27 cellular contexts compared by ENCODE assay signal in the genomic region with DNA sequence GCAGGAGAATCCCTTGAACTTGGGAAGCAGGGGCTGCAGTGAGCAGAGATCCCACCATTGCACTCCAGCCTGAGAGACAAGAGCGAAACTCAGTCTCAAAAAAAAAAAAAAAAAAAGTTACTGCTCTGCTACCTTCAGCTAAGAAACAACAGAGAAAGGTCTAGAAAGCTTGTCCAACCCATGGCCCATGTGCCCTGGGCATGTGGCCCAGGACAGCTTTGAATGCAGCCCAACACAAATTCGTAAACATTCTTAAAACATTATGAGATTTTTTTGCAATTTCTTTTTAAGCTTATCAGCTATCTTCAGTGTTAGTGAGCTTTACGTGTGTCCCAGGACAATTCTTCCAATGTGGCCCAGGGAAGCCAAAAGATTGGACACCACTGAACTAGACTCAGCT.
"Had no signal": no experiment of that assay in that cellular context is flagged by ENCODE, and none has a peak within 500 bp of the region (broad histone marks: within the 10 kb centered on the region; RNA-seq: fewer than 3 reads in every experiment).

No MANE protein-coding gene starts in this region.

- DNase-seq: cortex of kidney; effector memory CD8-positive, alpha-beta T cell; left colon; left ventricle myocardium inferior; mucosa of descending colon; naive B cell; pancreas; retina; stimulated activated CD4-positive, alpha-beta T cell treated with anti-CD3 and anti-CD28 coated beads, Interleukin-12 subunit alpha, Interleukin-12 subunit beta, amount 100 ng/mL, for 4 hours; stimulated activated CD4-positive, alpha-beta T cell treated with anti-CD3 and anti-CD28 coated beads, Interleukin-1b, Interleukin-23, amount 100 ng/mL, for 48 hours; stimulated activated CD4-positive, alpha-beta T cell treated with anti-CD3 and anti-CD28 coated beads, Interleukin-4, amount 100 ng/mL, for 1 hour; stimulated activated CD8-positive, alpha-beta memory T cell treated with anti-CD3 and anti-CD28 coated beads, Interleukin-4, amount 100 ng/mL, for 48 hours; stimulated activated naive CD4-positive, alpha-beta T cell; stimulated activated naive CD8-positive, alpha-beta T cell treated with anti-CD3 and anti-CD28 coated beads, Interleukin-15, amount 100 ng/mL, for 72 hours; transverse colon; upper lobe of right lung; uterus had no signal

- H3K4me1 Mint-ChIP-seq: memory B cell; naive B cell; stimulated activated naive CD8-positive, alpha-beta T cell treated with anti-CD3 and anti-CD28 coated beads, Interleukin-15, amount 100 ng/mL, for 72 hours had no signal

- H3K27me3 ChIP-seq: neutrophil, pancreas, suprapubic skin, transverse colon, upper lobe of right lung, uterus had no signal

- H3K36me3 Mint-ChIP-seq: memory B cell, mesothelial cell of epicardium, naive B cell had no signal

- ATAC-seq: effector memory CD8-positive, alpha-beta T cell; left colon; mucosa of descending colon; natural killer cell treated with Interleukin-12 subunit alpha and Interleukin-12 subunit beta and Interleukin-15 and Interleukin-18, amount 100 ng/mL, for 72 hours; pancreas; sciatic nerve; stimulated activated naive CD8-positive, alpha-beta T cell treated with anti-CD3 and anti-CD28 coated beads, Interleukin-15, amount 100 ng/mL, for 72 hours; upper lobe of right lung had no signal

- H3K9me3 Mint-ChIP-seq: mesothelial cell of epicardium; natural killer cell treated with Interleukin-12 subunit alpha and Interleukin-12 subunit beta and Interleukin-15 and Interleukin-18, amount 100 ng/mL, for 72 hours; neural crest cell had no signal

- H3K4me1 ChIP-seq: pancreas, upper lobe of right lung had no signal

- H3K4me3 Mint-ChIP-seq: effector memory CD8-positive, alpha-beta T cell; memory B cell; mesothelial cell of epicardium; natural killer cell treated with Interleukin-12 subunit alpha and Interleukin-12 subunit beta and Interleukin-15 and Interleukin-18, amount 100 ng/mL, for 72 hours; neural crest cell; stimulated activated naive CD8-positive, alpha-beta T cell treated with anti-CD3 and anti-CD28 coated beads, Interleukin-15, amount 100 ng/mL, for 72 hours had no signal

- H3K27ac ChIP-seq: left ventricle myocardium inferior, neutrophil, pancreas, suprapubic skin, transverse colon, upper lobe of right lung, uterus had no signal

- FAIRE-seq: frontal cortex, pancreas had no signal

- H3K27me3 Mint-ChIP-seq: effector memory CD8-positive, alpha-beta T cell; memory B cell; stimulated activated naive CD8-positive, alpha-beta T cell treated with anti-CD3 and anti-CD28 coated beads, Interleukin-15, amount 100 ng/mL, for 72 hours had no signal

- H3K36me3 ChIP-seq: left ventricle myocardium inferior, neutrophil, pancreas, suprapubic skin, transverse colon, upper lobe of right lung, uterus had no signal

- H3K27ac Mint-ChIP-seq: effector memory CD8-positive, alpha-beta T cell; memory B cell; naive B cell; natural killer cell treated with Interleukin-12 subunit alpha and Interleukin-12 subunit beta and Interleukin-15 and Interleukin-18, amount 100 ng/mL, for 72 hours; stimulated activated naive CD8-positive, alpha-beta T cell treated with anti-CD3 and anti-CD28 coated beads, Interleukin-15, amount 100 ng/mL, for 72 hours had no signal

- H3K4me2 ChIP-seq: smooth muscle cell had no signal

- H3K4me3 ChIP-seq: left ventricle myocardium inferior, lung, mucosa of descending colon, pancreas, smooth muscle cell, suprapubic skin, transverse colon, upper lobe of right lung, uterus had no signal

- H3K9me3 ChIP-seq: left ventricle myocardium inferior, mucosa of descending colon, neutrophil, pancreas, suprapubic skin, transverse colon, upper lobe of right lung, uterus had no signal
